9 cellular contexts compared by ENCODE assay signal in genomic region chr13:110683203-110683883, GRCh38. TPM values are rescaled to one million over a fixed set of nuclear protein-coding genes. Genes with fewer than 3 reads are reported as not detected.
A peak's percentile ranks its signal among the peaks of the same experiment; 100 is the strongest.
DNase-seq lines count a peak whose midpoint lies in the region; ATAC-seq and TF ChIP-seq lines count a peak whose summit lies in the region.
"Had no signal": no experiment of that assay in that cellular context is flagged by ENCODE, and none has a peak within 500 bp of the region (broad histone marks: within the 10 kb centered on the region; RNA-seq: fewer than 3 reads in every experiment).

No MANE protein-coding gene starts in this region.

- peak; percentile 79 for TF ChIP-seq CTCF in HFFc6 (IDR thresholded peaks at IDR 0.05)
- TF ChIP-seq CTCF in astrocyte of the cerebellum (IDR thresholded peaks at IDR 0.05; ENCODE audit: low read depth, low read length, missing control alignments): peak; percentile 49

- peaks cover 32% of the 10 kb centered on the region for H3K36me3 Mint-ChIP-seq in CD4-positive, CD25-positive, alpha-beta regulatory T cell
- H3K36me3 Mint-ChIP-seq in HFFc6 (ENCODE audit: low read depth): peaks cover 24% of the 10 kb centered on the region

- no peaks in the 10 kb centered on the region for H3K4me1 ChIP-seq in CD4-positive, CD25-positive, alpha-beta regulatory T cell (ENCODE audit: control insufficient read depth, insufficient read depth, low read length, poor library complexity, severe bottlenecking)
- H3K4me1 ChIP-seq in mesendoderm (ENCODE audit: control insufficient read depth, low read depth, low read length): no peaks in the 10 kb centered on the region
- H3K4me1 ChIP-seq: esophagus muscularis mucosa had no signal

- no peak overlapping the region for H3K9ac ChIP-seq in mesendoderm (ENCODE audit: low read length)

- H3K79me2 ChIP-seq in mesendoderm (ENCODE audit: control insufficient read depth, insufficient read depth, low read length): no peaks in the 10 kb centered on the region

- H4K5ac ChIP-seq in mesendoderm (ENCODE audit: low read length): no peak overlapping the region

- peaks cover 0 to 6% (median 4%) of the 10 kb centered on the region in 4 donors for H3K4me1 Mint-ChIP-seq in CD4-positive, CD25-positive, alpha-beta regulatory T cell
- peaks cover 11% of the 10 kb centered on the region for H3K4me1 Mint-ChIP-seq in HFFc6 (ENCODE audit: low read depth)

- no peak overlapping the region for H3K27ac ChIP-seq in CD4-positive, CD25-positive, alpha-beta regulatory T cell (ENCODE audit: insufficient read depth, low read length, poor library complexity, severe bottlenecking)
- no peak overlapping the region for H3K27ac ChIP-seq in mesendoderm (ENCODE audit: low read depth, low read length)

- no peak overlapping the region for H2BK5ac ChIP-seq in mesendoderm (ENCODE audit: low read length)

- no peak overlapping the region for H4K8ac ChIP-seq in mesendoderm (ENCODE audit: low read depth, low read length)

- no peak overlapping the region for H2BK15ac ChIP-seq in mesendoderm (replicated peaks; ENCODE audit: low read depth)

- no peaks in the 10 kb centered on the region for H3K27me3 ChIP-seq in CD4-positive, CD25-positive, alpha-beta regulatory T cell (ENCODE audit: control insufficient read depth, insufficient read depth, low read length)
- no peaks in the 10 kb centered on the region for H3K27me3 ChIP-seq in mesendoderm (ENCODE audit: insufficient read depth, low read length, poor library complexity)
- H3K27me3 ChIP-seq: esophagus muscularis mucosa had no signal

- H3K18ac ChIP-seq in mesendoderm (ENCODE audit: low read length): no peak overlapping the region

- in situ Hi-C loops in astrocyte of the cerebellum (cut with HindIII; ENCODE audit: low sequenced_read_pairs): no loop called here

- POLR2A ChIA-PET in HEK293T (lab: Yijun Ruan, JAX): no interaction called here

- CTCF ChIA-PET in HEK293T (lab: Yijun Ruan, JAX): interaction anchor here (0.6 to 0.7 kb wide), 2 partner anchors 135 to 373 kb away, joined by 3 read pairs; no protein-coding TSS in a partner anchor

- H3K4me3 Mint-ChIP-seq in CD4-positive, CD25-positive, alpha-beta regulatory T cell: no peak overlapping the region
- no peak overlapping the region for H3K4me3 Mint-ChIP-seq in HFFc6

- H3K9me3 ChIP-seq in CD4-positive, CD25-positive, alpha-beta regulatory T cell (ENCODE audit: control insufficient read depth in 2 of 2, low read length in 2 of 2): no peaks in the 10 kb centered on the region
- H3K9me3 ChIP-seq: esophagus muscularis mucosa had no signal

- peak; percentile 15 to 30 (median 21) for DNase-seq in CD4-positive, CD25-positive, alpha-beta regulatory T cell
- DNase-seq in HFFc6 (peak; percentile 23), astrocyte of the cerebellum (ENCODE audit: low read depth) (no peak), mesendoderm (peak; percentile 37), NCI-H1930 (lab: John Stamatoyannopoulos, UW) (no peak), NCI-H748 treated with DMSO at 0.1 percent for 48 hours (lab: John Stamatoyannopoulos, UW) (no peak), putamen (ENCODE audit: low spot score) (no peak), HEK293T (ENCODE audit: extremely low spot score) (no peak)

- peaks cover 0 to 1% (median 0%) of the 10 kb centered on the region in 7 donors for H3K9me3 Mint-ChIP-seq in CD4-positive, CD25-positive, alpha-beta regulatory T cell
- H3K9me3 Mint-ChIP-seq in HFFc6: no peaks in the 10 kb centered on the region

- peak in 1 of 2 donors; percentile 61 for ATAC-seq in CD4-positive, CD25-positive, alpha-beta regulatory T cell (ENCODE audit: low read depth in 2 of 2)

- no CpG with 5 or more reads among the region's 5 CpGs for WGBS in mesendoderm (ENCODE audit: extremely low coverage, insufficient coverage, low lambda C conversion rate)

- H3K79me1 ChIP-seq in mesendoderm (ENCODE audit: low read length): no peaks in the 10 kb centered on the region

- H3K4me2 ChIP-seq in mesendoderm (ENCODE audit: low read length): no peak overlapping the region

- H3K4ac ChIP-seq in mesendoderm (ENCODE audit: low read depth, low read length): no peak overlapping the region

- no peak overlapping the region for H3K56ac ChIP-seq in mesendoderm (ENCODE audit: low read length)

- peaks cover 67% of the 10 kb centered on the region for H3K36me3 ChIP-seq in CD4-positive, CD25-positive, alpha-beta regulatory T cell (ENCODE audit: control insufficient read depth, insufficient read depth, low read length)
- peaks cover 4% of the 10 kb centered on the region for H3K36me3 ChIP-seq in mesendoderm (ENCODE audit: control insufficient read depth, insufficient read depth, low read length)

- no peaks in the 10 kb centered on the region for H3K27me3 Mint-ChIP-seq in CD4-positive, CD25-positive, alpha-beta regulatory T cell
- peaks cover 5% of the 10 kb centered on the region; the same call in 1 of the 2 replicates for H3K27me3 Mint-ChIP-seq in HFFc6 (ENCODE audit: insufficient read depth)

- H3K27ac Mint-ChIP-seq in CD4-positive, CD25-positive, alpha-beta regulatory T cell: no peak overlapping the region
- no peak overlapping the region; the same call in 1 of the 2 replicates for H3K27ac Mint-ChIP-seq in HFFc6

- H2AK5ac ChIP-seq in mesendoderm (ENCODE audit: low read length): no peak overlapping the region

- no peak overlapping the region for H2BK120ac ChIP-seq in mesendoderm (ENCODE audit: low read depth, low read length)

- no peak overlapping the region for H3K23ac ChIP-seq in mesendoderm (ENCODE audit: low read length)

- H3K4me3 ChIP-seq in CD4-positive, CD25-positive, alpha-beta regulatory T cell (ENCODE audit: low read depth, low read length): no peak overlapping the region
- H3K4me3 ChIP-seq in astrocyte of the cerebellum (ENCODE audit: low read depth, low read length): no peak overlapping the region
- H3K4me3 ChIP-seq in mesendoderm (ENCODE audit: low read length): no peak overlapping the region
- H3K4me3 ChIP-seq: esophagus muscularis mucosa had no signal

TF ChIP-seq in HEK293T, 16 proteins besides CTCF, POLR2A, EP300 and RAD21:
- TF ChIP-seq SP1 (IDR thresholded peaks at IDR 0.05) (no peak), TARDBP (IDR thresholded peaks at IDR 0.05) (no peak), HDGF (IDR thresholded peaks at IDR 0.05; ENCODE audit: borderline replicate concordance) (no peak), FOXK2 (IDR thresholded peaks at IDR 0.05) (no peak), CTBP1 (IDR thresholded peaks at IDR 0.05; ENCODE audit: borderline replicate concordance) (no peak), BHLHE40 (IDR thresholded peaks at IDR 0.05; ENCODE audit: borderline replicate concordance) (no peak), FOXM1 (IDR thresholded peaks at IDR 0.05; ENCODE audit: borderline replicate concordance) (no peak), ARNT (IDR thresholded peaks at IDR 0.05) (no peak)

RNA-seq across cellular contexts. Expression of gene CARS2, which starts 22.6 kb away (rescaled TPM):
- total RNA-seq in CD4-positive, CD25-positive, alpha-beta regulatory T cell: 71.4 TPM
- polyA plus RNA-seq in CD4-positive, CD25-positive, alpha-beta regulatory T cell: 10 to 100 TPM; 23.1 to 39.9 (median 34.2) TPM
- total RNA-seq in HFFc6 (2021; fragmentation: NEBNext Ultra II Directional; extraction: Animal tissue kit (Norgen Biotek cat#: 25700)): 10 to 100 TPM; 50.1 to 68.0 (median 52.9) TPM
- polyA plus RNA-seq in mesendoderm (2013, experiment 1 of 2): 25.5 TPM
- 25.7 TPM for polyA plus RNA-seq in mesendoderm (2013, experiment 2 of 2)

RNA-seq across cellular contexts. Expression of gene ING1, which starts 30.2 kb away (rescaled TPM):
- 16.8 TPM for total RNA-seq in CD4-positive, CD25-positive, alpha-beta regulatory T cell
- 10 to 100 TPM; 13.1 to 16.4 (median 14.8) TPM for polyA plus RNA-seq in CD4-positive, CD25-positive, alpha-beta regulatory T cell
- total RNA-seq in HFFc6 (2021; fragmentation: NEBNext Ultra II Directional; extraction: Animal tissue kit (Norgen Biotek cat#: 25700)): 1 to 10 TPM; 6.2 to 9.6 (median 8.1) TPM
- polyA plus RNA-seq in mesendoderm (2013, experiment 1 of 2): 21.0 TPM
- 19.7 TPM for polyA plus RNA-seq in mesendoderm (2013, experiment 2 of 2)

Comparison
In these comparisons a context has a peak if more than half of its experiments do, and no peak if none do; other contexts are left out.
1. DNase-seq: peak in CD4-positive, CD25-positive, alpha-beta regulatory T cell (3 of 3), HFFc6 (single experiment) and mesendoderm (single experiment); none in astrocyte of the cerebellum (single experiment), NCI-H1930 (0 of 2), NCI-H748 treated with DMSO at 0.1 percent for 48 hours (single experiment), putamen (single experiment) and HEK293T (single experiment).